8 cellular contexts compared by ENCODE assay signal in the genomic region with DNA sequence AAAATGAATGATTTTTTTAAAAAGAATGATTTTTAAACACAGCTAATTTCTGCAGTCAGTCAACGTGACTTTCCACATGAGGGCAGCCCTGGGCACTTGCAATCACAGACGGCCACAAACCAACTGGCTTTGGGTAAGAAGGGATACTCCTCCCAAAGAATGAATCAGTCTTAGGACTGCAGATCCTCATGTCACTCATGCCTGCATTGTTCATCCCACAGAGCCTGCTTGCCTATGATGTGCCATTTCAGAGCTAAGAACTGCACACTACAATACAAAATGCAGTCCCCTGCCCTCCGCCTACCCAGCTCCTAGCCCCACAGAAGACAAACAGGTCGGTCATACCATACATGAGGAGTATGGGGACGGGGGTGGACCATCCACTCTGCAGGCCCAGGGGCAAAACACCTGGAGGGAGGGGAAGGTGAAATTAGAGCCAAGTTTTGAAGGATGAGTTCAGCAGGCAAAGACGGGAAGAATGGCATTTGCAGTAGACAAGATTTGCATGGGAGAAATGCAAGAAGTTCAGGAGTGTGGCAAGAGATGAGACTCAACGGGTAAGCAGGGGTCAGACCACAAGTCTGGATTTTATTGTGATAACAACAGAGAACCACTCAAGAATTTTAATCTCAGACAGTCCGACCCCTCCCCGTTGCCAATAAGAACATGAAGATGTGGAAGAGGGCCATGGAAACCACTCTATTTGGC. TPM values are rescaled to one million over a fixed set of nuclear protein-coding genes. Genes with fewer than 3 reads are reported as not detected.
DNase-seq lines count a peak whose midpoint lies in the region; ATAC-seq, FAIRE-seq and TF ChIP-seq lines count a peak whose summit lies in the region.

No MANE protein-coding gene starts in this region.

- peaks cover 10 to 18% of the 10 kb centered on the region in 2 donors for H3K36me3 Mint-ChIP-seq in stimulated activated naive B cell treated with anti-CD40 and anti-IgM and Interleukin-4, amounts not matched to agents 10 μg/mL and 1 μg/mL and 100 μg/mL, for 72 hours

- no peak overlapping the region for H3K9ac ChIP-seq in rectal smooth muscle tissue (ENCODE audit: low read length)

- H3K4me3 ChIP-seq in epithelial cell of proximal tubule (ENCODE audit: low read depth, low read length) (no peak overlapping the region), rectal smooth muscle tissue (ENCODE audit: low read length) (no peak overlapping the region)

- H3K27me3 Mint-ChIP-seq in stimulated activated naive B cell treated with anti-CD40 and anti-IgM and Interleukin-4, amounts not matched to agents 10 μg/mL and 1 μg/mL and 100 μg/mL, for 72 hours, result no peaks in the 10 kb centered on the region

- H3K27me3 ChIP-seq in rectal smooth muscle tissue (ENCODE audit: control insufficient read depth, insufficient read depth, low read length), result no peaks in the 10 kb centered on the region

- H3K4me1 Mint-ChIP-seq in stimulated activated naive B cell treated with anti-CD40 and anti-IgM and Interleukin-4, amounts not matched to agents 10 μg/mL and 1 μg/mL and 100 μg/mL, for 72 hours, result peaks cover 48 to 69% of the 10 kb centered on the region in 2 donors

- H3K4me1 ChIP-seq in rectal smooth muscle tissue (ENCODE audit: control insufficient read depth, insufficient read depth, low read length), result peaks cover 19% of the 10 kb centered on the region

- no peak for ATAC-seq in stimulated activated naive B cell treated with anti-CD40 and anti-IgM and Interleukin-4, amounts not matched to agents 10 μg/mL and 1 μg/mL and 100 μg/mL, for 72 hours (replicated peaks)

- H3K36me3 ChIP-seq in rectal smooth muscle tissue (ENCODE audit: control insufficient read depth, insufficient read depth, low read length), result no peaks in the 10 kb centered on the region

- peak; percentile 79 for FAIRE-seq in G401.6 (lab: Jason Lieb, UNC)

- no peaks in the 10 kb centered on the region for H3K9me3 Mint-ChIP-seq in stimulated activated naive B cell treated with anti-CD40 and anti-IgM and Interleukin-4, amounts not matched to agents 10 μg/mL and 1 μg/mL and 100 μg/mL, for 72 hours

- no peak overlapping the region for H3K27ac Mint-ChIP-seq in stimulated activated naive B cell treated with anti-CD40 and anti-IgM and Interleukin-4, amounts not matched to agents 10 μg/mL and 1 μg/mL and 100 μg/mL, for 72 hours

- peak overlapping the region; percentile 52 for H3K27ac ChIP-seq in rectal smooth muscle tissue (ENCODE audit: low read depth, low read length)

- H3K4me3 Mint-ChIP-seq in stimulated activated naive B cell treated with anti-CD40 and anti-IgM and Interleukin-4, amounts not matched to agents 10 μg/mL and 1 μg/mL and 100 μg/mL, for 72 hours, result no peak overlapping the region

- DNase-seq in OCI-M1 (lab: John Stamatoyannopoulos, UW) (peak; percentile 53), epithelial cell of proximal tubule (ENCODE audit: low read depth) (peak; percentile 62), midbrain (lab: John Stamatoyannopoulos, UW) (no peak)
- no peak for DNase-seq in stimulated activated naive B cell treated with anti-CD40 and anti-IgM and Interleukin-4, amounts not matched to agents 10 μg/mL and 1 μg/mL and 100 μg/mL, for 72 hours
- DNase-seq in activated CD4-positive, alpha-beta T cell treated with anti-CD3 and anti-CD28 coated beads for 48 hours, result no peak
- DNase-seq in stimulated activated CD4-positive, alpha-beta T cell treated with anti-CD3 and anti-CD28 coated beads, Interleukin-4, amount 100 ng/mL, for 4 hours, result no peak

- TF ChIP-seq CTCF in epithelial cell of proximal tubule (conservative IDR thresholded peaks at IDR 0.05; ENCODE audit: low read depth, low read length), result peak; percentile 65

RNA-seq across cellular contexts. Expression of gene PACSIN2, which starts 24.7 kb away (rescaled TPM):
- total RNA-seq in epithelial cell of proximal tubule, result 47.5 and 63.0 TPM in 2 replicates

Comparison
In these comparisons a context has a peak if more than half of its experiments do, and no peak if none do; other contexts are left out.
1. DNase-seq: peak in OCI-M1 (single experiment) and epithelial cell of proximal tubule (single experiment); none in stimulated activated naive B cell treated with anti-CD40 and anti-IgM and Interleukin-4, amounts not matched to agents 10 μg/mL and 1 μg/mL and 100 μg/mL, for 72 hours (single experiment), activated CD4-positive, alpha-beta T cell treated with anti-CD3 and anti-CD28 coated beads for 48 hours (single experiment), stimulated activated CD4-positive, alpha-beta T cell treated with anti-CD3 and anti-CD28 coated beads, Interleukin-4, amount 100 ng/mL, for 4 hours (0 of 2) and midbrain (single experiment).